8 cellular contexts compared by ENCODE assay signal in the genomic region with DNA sequence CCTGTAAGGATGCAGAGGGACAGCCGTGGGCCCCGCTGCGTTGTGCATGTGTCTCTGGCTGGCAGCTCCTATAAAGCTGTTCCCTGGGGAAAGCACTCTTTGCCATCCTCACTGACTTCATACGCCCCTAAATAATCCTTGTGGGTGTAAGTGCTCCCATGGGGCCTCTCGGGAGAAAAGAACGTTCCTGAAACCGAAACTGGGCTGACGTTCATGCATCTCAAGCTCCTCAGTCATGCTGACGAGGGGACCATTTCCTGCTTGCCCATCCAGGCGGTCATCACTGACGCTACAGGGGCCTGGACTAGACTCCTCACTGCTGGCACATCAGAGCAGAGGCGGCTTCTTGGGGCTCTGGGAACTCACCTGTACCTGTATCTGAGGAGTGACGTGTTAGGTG.
A peak's percentile ranks its signal among the peaks of the same experiment; 100 is the strongest.
DNase-seq lines count a peak whose midpoint lies in the region; ATAC-seq and TF ChIP-seq lines count a peak whose summit lies in the region.
"Had no signal": no experiment of that assay in that cellular context is flagged by ENCODE, and none has a peak within 500 bp of the region (broad histone marks: within the 10 kb centered on the region; RNA-seq: fewer than 3 reads in every experiment).

No MANE protein-coding gene starts in this region.

- H4K12ac ChIP-seq in trophoblast cell (ENCODE audit: low read depth, low read length) = no peak overlapping the region

- no peak overlapping the region for H3K4me3 ChIP-seq in trophoblast cell (ENCODE audit: low read depth, low read length)
- H3K4me3 ChIP-seq in foreskin fibroblast (ENCODE audit: low read depth in 1 of 2, low read length in 2 of 2) = no peak overlapping the region

- no peak overlapping the region for H3K4me2 ChIP-seq in trophoblast cell (ENCODE audit: low read length)

- no peaks in the 10 kb centered on the region for H3K36me3 ChIP-seq in trophoblast cell (ENCODE audit: control insufficient read depth in 1 of 2, insufficient read depth in 2 of 2, low read length in 2 of 2)

- H3K4me1 ChIP-seq in trophoblast cell (ENCODE audit: control insufficient read depth in 1 of 2, insufficient read depth in 2 of 2, low read length in 2 of 2) = peaks cover 3 to 7% of the 10 kb centered on the region in 2 experiments
- no peaks in the 10 kb centered on the region for H3K4me1 ChIP-seq in foreskin keratinocyte

- H3K9ac ChIP-seq in trophoblast cell (ENCODE audit: low read length) = no peak overlapping the region

- peak overlapping the region; percentile 67 for H4K91ac ChIP-seq in trophoblast cell (ENCODE audit: low read depth, low read length)

- no peak overlapping the region for H2AFZ ChIP-seq in trophoblast cell (ENCODE audit: insufficient read depth, low read length, poor library complexity)

- no peaks in the 10 kb centered on the region for H3K79me2 ChIP-seq in trophoblast cell (ENCODE audit: control insufficient read depth, insufficient read depth, low read length, poor library complexity)

- no peak overlapping the region for H2BK5ac ChIP-seq in trophoblast cell (ENCODE audit: low read depth, low read length, poor library complexity)

- peaks cover 6% of the 10 kb centered on the region for H3K79me1 ChIP-seq in trophoblast cell (ENCODE audit: low read length)

- H3K27me3 ChIP-seq in trophoblast cell (ENCODE audit: insufficient read depth, low read length) (no peaks in the 10 kb centered on the region), foreskin keratinocyte (peaks cover 1% of the 10 kb centered on the region)

- H4K8ac ChIP-seq in trophoblast cell (ENCODE audit: low read depth, low read length) = no peak overlapping the region

- WGBS in trophoblast cell (ENCODE audit: extremely low coverage, insufficient coverage, insufficient read length) = no CpG with 5 or more reads among the region's 13 CpGs

- no peak overlapping the region for H3K27ac ChIP-seq in trophoblast cell (ENCODE audit: low read depth, low read length)
- no peak overlapping the region for H3K27ac ChIP-seq in foreskin keratinocyte

- H3K14ac ChIP-seq in trophoblast cell (ENCODE audit: low read length) = peak overlapping the region; percentile 35

- no peak overlapping the region for H3K18ac ChIP-seq in trophoblast cell (ENCODE audit: low read length)

- TF ChIP-seq CTCF in foreskin fibroblast (IDR thresholded peaks at IDR 0.05; ENCODE audit: low read depth, low read length) (no peak), foreskin keratinocyte (conservative IDR thresholded peaks at IDR 0.05) (no peak)

- peak overlapping the region; percentile 33 for H2BK12ac ChIP-seq in trophoblast cell (ENCODE audit: low read length)

- ATAC-seq in GM18861 (IDR thresholded peaks at IDR 0.05; ENCODE audit: unreplicated experiment) = peak; percentile 75
- ATAC-seq in GM21576 (IDR thresholded peaks at IDR 0.05; ENCODE audit: unreplicated experiment) = peak; percentile 87
- ATAC-seq in HG03457 (IDR thresholded peaks at IDR 0.05; ENCODE audit: unreplicated experiment) = peak; percentile 86
- ATAC-seq in foreskin keratinocyte = no peak

- H3K4ac ChIP-seq in trophoblast cell (ENCODE audit: low read depth, low read length) = no peak overlapping the region

- H3K9me3 ChIP-seq in trophoblast cell (ENCODE audit: insufficient read depth, low read depth, low read length) = no peaks in the 10 kb centered on the region

- no peak overlapping the region for H3K23ac ChIP-seq in trophoblast cell (ENCODE audit: low read length)

- DNase-seq in trophoblast cell = no peak
- DNase-seq in foreskin fibroblast = no peak
- no peak for DNase-seq in EL
- DNase-seq in foreskin keratinocyte = no peak
- DNase-seq: HFFc6 had no signal

- peak overlapping the region; percentile 75 for H2AK5ac ChIP-seq in trophoblast cell (ENCODE audit: low read length)

- peak overlapping the region; percentile 54 for H2BK120ac ChIP-seq in trophoblast cell (ENCODE audit: insufficient read depth, low read length, poor library complexity)
